ENCODE assay signal across 9 cellular contexts in genomic region chr1:205274041-205274691, GRCh38. TPM values are rescaled to one million over a fixed set of nuclear protein-coding genes. Genes with fewer than 3 reads are reported as not detected.
A peak's percentile ranks its signal among the peaks of the same experiment; 100 is the strongest.
DNase-seq lines count a peak whose midpoint lies in the region.
"Had no signal": no experiment of that assay in that cellular context is flagged by ENCODE, and none has a peak within 500 bp of the region (broad histone marks: within the 10 kb centered on the region; RNA-seq: fewer than 3 reads in every experiment).

No MANE protein-coding gene starts in this region.

- no peak for DNase-seq in activated naive CD4-positive, alpha-beta T cell treated with Interleukin-2 at 50 U/mL for 16 hours
- DNase-seq in RPMI8226 (peak; percentile 55), iPS-NIHi11 (ENCODE audit: low spot score) (peak; percentile 45), substantia nigra (lab: John Stamatoyannopoulos, UW) (no peak), T-helper 1 cell (no peak), mesenteric fat pad (ENCODE audit: low spot score) (no peak), GM19238 (ENCODE audit: insufficient read length, low spot score) (no peak)
- DNase-seq: esophagus squamous epithelium had no signal

- H3K9me3 Mint-ChIP-seq in activated naive CD4-positive, alpha-beta T cell treated with anti-CD3 and anti-CD28 coated beads, Interleukin-2, amount 50 U/mL, for 24 hours, result no peaks in the 10 kb centered on the region

- H3K4me1 Mint-ChIP-seq in activated naive CD4-positive, alpha-beta T cell treated with anti-CD3 and anti-CD28 coated beads, Interleukin-2, amount 50 U/mL, for 24 hours, result peaks cover 48% of the 10 kb centered on the region

- H3K36me3 Mint-ChIP-seq in activated naive CD4-positive, alpha-beta T cell treated with anti-CD3 and anti-CD28 coated beads, Interleukin-2, amount 50 U/mL, for 24 hours, result no peaks in the 10 kb centered on the region

- H3K27ac Mint-ChIP-seq in activated naive CD4-positive, alpha-beta T cell treated with anti-CD3 and anti-CD28 coated beads, Interleukin-2, amount 50 U/mL, for 24 hours, result no peak overlapping the region

- H3K27ac ChIP-seq in substantia nigra (ENCODE audit: low read depth, low read length, poor library complexity, severe bottlenecking), result peak overlapping the region; percentile 96

- H3K27me3 Mint-ChIP-seq in activated naive CD4-positive, alpha-beta T cell treated with anti-CD3 and anti-CD28 coated beads, Interleukin-2, amount 50 U/mL, for 24 hours, result no peaks in the 10 kb centered on the region

- peak overlapping the region; percentile 30 for H3K4me3 Mint-ChIP-seq in activated naive CD4-positive, alpha-beta T cell treated with anti-CD3 and anti-CD28 coated beads, Interleukin-2, amount 50 U/mL, for 24 hours

RNA-seq across cellular contexts. Expression of gene TMCC2, which starts 46.4 kb away (rescaled TPM):
- 1.1 TPM for total RNA-seq in mesenteric fat pad

RNA-seq across cellular contexts. Expression of gene NUAK2, which starts 47.4 kb away (rescaled TPM):
- total RNA-seq in mesenteric fat pad, result 1.6 TPM

Comparison
In these comparisons a context has a peak if more than half of its experiments do, and no peak if none do; other contexts are left out.
1. DNase-seq: peak in RPMI8226 (single experiment) and iPS-NIHi11 (single experiment); none in activated naive CD4-positive, alpha-beta T cell treated with Interleukin-2 at 50 U/mL for 16 hours (single experiment), substantia nigra (0 of 49), T-helper 1 cell (0 of 5), mesenteric fat pad (single experiment) and GM19238 (single experiment).